17 cellular contexts compared by ENCODE assay signal in genomic region chr4:75003979-75004378, GRCh38.
"Had no signal": no experiment of that assay in that cellular context is flagged by ENCODE, and none has a peak within 500 bp of the region (broad histone marks: within the 10 kb centered on the region; RNA-seq: fewer than 3 reads in every experiment).

No MANE protein-coding gene starts in this region.

- H3K9me3 ChIP-seq: ovary, transverse colon had no signal

- H3K27ac ChIP-seq: ovary, transverse colon had no signal

- H3K27me3 Mint-ChIP-seq: effector memory CD8-positive, alpha-beta T cell had no signal

- DNase-seq: activated CD4-positive, alpha-beta T cell treated with anti-CD3 and anti-CD28 coated beads, Interleukin-2, amount 50 U/mL, for 4 hours; activated CD4-positive, CD25-positive, alpha-beta regulatory T cell treated with anti-CD3 and anti-CD28 coated beads, Interleukin-2, amount 50 U/mL, for 72 hours; activated naive CD4-positive, alpha-beta T cell treated with Interleukin-2 at 50 U/mL for 16 hours; activated T-cell treated with anti-CD3 and anti-CD28 coated beads for 4 hours; aorta; dermis blood vessel endothelial cell; effector memory CD8-positive, alpha-beta T cell; foreskin melanocyte; left colon; midbrain; ovary; stimulated activated CD4-positive, alpha-beta T cell treated with anti-CD3 and anti-CD28 coated beads, Interleukin-2, amount 100 ng/mL, for 48 hours; stimulated activated naive CD4-positive, alpha-beta T cell; T-helper 9 cell; transverse colon had no signal

- H3K27me3 ChIP-seq: ovary, transverse colon had no signal

- H3K4me3 ChIP-seq: ovary, transverse colon had no signal

- H3K27ac Mint-ChIP-seq: effector memory CD8-positive, alpha-beta T cell had no signal

- FAIRE-seq: bronchial epithelial cell, islet of Langerhans had no signal

- ATAC-seq: effector memory CD8-positive, alpha-beta T cell had no signal

- H3K36me3 ChIP-seq: ovary, transverse colon had no signal

- H3K4me3 Mint-ChIP-seq: effector memory CD8-positive, alpha-beta T cell had no signal
